Comparison of ENCODE assay signal across 8 cellular contexts in genomic region chr1:243842978-243843490, GRCh38. TPM values are rescaled to one million over a fixed set of nuclear protein-coding genes. Genes with fewer than 3 reads are reported as not detected.
DNase-seq lines count a peak whose midpoint lies in the region; ATAC-seq, FAIRE-seq and TF ChIP-seq lines count a peak whose summit lies in the region.

No MANE protein-coding gene starts in this region.

- no peaks in the 10 kb centered on the region for H3K9me1 ChIP-seq in K562 (ENCODE audit: control insufficient read depth, insufficient read depth, low read length)

- ATAC-seq in A549 (peak; percentile 88 to 91), K562 (peak; percentile 33; the same call in 2 of the 3 replicates), lower lobe of right lung (peak; percentile 51 to 75), HG03097 (IDR thresholded peaks at IDR 0.05; ENCODE audit: low FRiP score, unreplicated experiment) (no peak), HG02840 (IDR thresholded peaks at IDR 0.05; ENCODE audit: low FRiP score, unreplicated experiment) (no peak)

- no peaks in the 10 kb centered on the region for H3K27me3 ChIP-seq in K562 (ENCODE audit: control insufficient read depth in 2 of 2, insufficient read depth in 2 of 2, low read length in 2 of 2)
- no peaks in the 10 kb centered on the region for H3K27me3 ChIP-seq in lower lobe of right lung (ENCODE audit: low read depth)

- H3K4me1 ChIP-seq in A549, result peaks cover 57% of the 10 kb centered on the region
- no peaks in the 10 kb centered on the region for H3K4me1 ChIP-seq in K562 (replicated peaks in 1 of 2; ENCODE audit: control insufficient read depth in 2 of 2, insufficient read depth in 2 of 2, low read length in 2 of 2)
- H3K4me1 ChIP-seq in lower lobe of right lung, result peaks cover 23% of the 10 kb centered on the region

- H3K4me3 ChIP-seq in A549, result no peak overlapping the region
- no peak overlapping the region for H3K4me3 ChIP-seq in K562
- H3K4me3 ChIP-seq in lower lobe of right lung, result no peak overlapping the region

- intact Hi-C loops in K562 (cut with micrococcal nuclease) (no loop called here), lower lobe of right lung (cut with DNase I) (no loop called here)

- BruUV-seq in K562 (replicated peaks; lab: Mats Ljungman, UMichigan), result no TSS peak

- DNase-seq in A549 (ENCODE audit: low read depth in 1 of 2, low spot score in 1 of 2) (peak; percentile 30 to 43), HTR-8/SVneo (ENCODE audit: insufficient read length, low spot score) (peak; percentile 43), K562 (ENCODE audit: extremely low read depth in 1 of 4, low spot score in 3 of 4) (peak in 1 of 4 experiments; percentile 5), lower lobe of right lung (no peak), DMS153 treated with DMSO at 0.1 percent for 48 hours (lab: John Stamatoyannopoulos, UW; ENCODE audit: unreplicated experiment) (no peak), D341Med (ENCODE audit: low spot score) (no peak)

- TF ChIP-seq RAD21 in A549 (conservative IDR thresholded peaks at IDR 0.05 in 1 of 2, IDR thresholded peaks at IDR 0.05 in 1 of 2), result no peak
- no peak for TF ChIP-seq RAD21 in K562 (CRISPR knock-in tag; conservative IDR thresholded peaks at IDR 0.05 in 1 of 2, IDR thresholded peaks at IDR 0.05 in 1 of 2)

- no peak overlapping the region for H3K9ac ChIP-seq in K562 (ENCODE audit: insufficient read depth in 1 of 2, low read depth in 2 of 2, low read length in 2 of 2)

- CTCF ChIA-PET in A549 (lab: Yijun Ruan, JAX) (no interaction called here), K562 (lab: Yijun Ruan, JAX; ENCODE audit: low intra/inter-chr PET ratio) (no interaction called here)

- H3K4me2 ChIP-seq in A549, result peak overlapping the region; percentile 50
- H3K4me2 ChIP-seq in K562 (ENCODE audit: insufficient read depth, low read length), result no peak overlapping the region

- H3K79me2 ChIP-seq in K562 (ENCODE audit: control insufficient read depth, insufficient read depth, low read length), result no peaks in the 10 kb centered on the region

- H3K36me3 ChIP-seq in K562 (ENCODE audit: control insufficient read depth, insufficient read depth, low read length), result no peaks in the 10 kb centered on the region
- no peaks in the 10 kb centered on the region for H3K36me3 ChIP-seq in lower lobe of right lung

- in situ Hi-C loops in K562 (cut with MboI), result no loop called here

- TF ChIP-seq CTCF in A549 (IDR thresholded peaks at IDR 0.05) (no peak), K562 (IDR thresholded peaks at IDR 0.05 in 2 of 3, conservative IDR thresholded peaks at IDR 0.05 in 1 of 3; ENCODE audit: insufficient read depth in 2 of 3, low read depth in 1 of 3, low read length in 3 of 3) (no peak), lower lobe of right lung (IDR thresholded peaks at IDR 0.05) (no peak)

- POLR2A ChIA-PET in A549 (lab: Yijun Ruan, JAX) (no interaction called here), K562 (lab: Yijun Ruan, JAX) (interaction anchor here (0.6 kb wide), 1 partner anchor 522 kb away, joined by 3 read pairs; no protein-coding TSS in a partner anchor)

- peak overlapping the region; percentile 9 to 78; a peak in 5 of 6 replicates for H3K27ac ChIP-seq in A549
- H3K27ac ChIP-seq in K562 (ENCODE audit: extremely low read depth, low read depth, low read length), result no peak overlapping the region
- H3K27ac ChIP-seq in lower lobe of right lung, result peak overlapping the region; percentile 8

- no peak for TF ChIP-seq EP300 in A549 (IDR thresholded peaks at IDR 0.05)
- no peak for TF ChIP-seq EP300 in K562 (IDR thresholded peaks at IDR 0.05; ENCODE audit: low read length)

- H4K20me1 ChIP-seq in K562 (replicated peaks; ENCODE audit: control insufficient read depth, insufficient read depth, low read length), result no peaks in the 10 kb centered on the region

- FAIRE-seq in A549 (lab: Jason Lieb, UNC) (peak; percentile 84), HTR-8/SVneo (lab: Jason Lieb, UNC) (no peak), K562 (lab: Jason Lieb, UNC) (no peak)

- TF ChIP-seq POLR2A in A549 (IDR thresholded peaks at IDR 0.05; ENCODE audit: low read length), result no peak
- TF ChIP-seq POLR2A in K562 (conservative IDR thresholded peaks at IDR 0.05), result no peak

- 23% methylated on average over 4 of the region's 4 CpGs for WGBS in A549 (ENCODE audit: missing lambda C conversion rate)
- 7% methylated on average over 4 of the region's 4 CpGs for WGBS in K562 (ENCODE audit: insufficient coverage, low coverage, missing lambda C conversion rate)

- H3K9me3 ChIP-seq in A549, result no peaks in the 10 kb centered on the region
- no peaks in the 10 kb centered on the region for H3K9me3 ChIP-seq in K562 (replicated peaks; ENCODE audit: control insufficient read depth, insufficient read depth, low read depth, low read length)
- H3K9me3 ChIP-seq in lower lobe of right lung, result no peaks in the 10 kb centered on the region

- H2AFZ ChIP-seq in K562 (ENCODE audit: low read depth, low read length), result no peak overlapping the region

TF ChIP-seq in A549, 52 proteins besides CTCF, POLR2A, EP300 and RAD21:
- 0 out of 2 replicates have a peak, but pooled peaks have one; percentile 24 for TF ChIP-seq FOSL2 (IDR thresholded peaks at IDR 0.05)
- peak; percentile 82 for TF ChIP-seq FOSL2 (CRISPR knock-in tag; IDR thresholded peaks at IDR 0.05)
- TF ChIP-seq GATA3 (IDR thresholded peaks at IDR 0.05; ENCODE audit: borderline replicate concordance), result no peak
- TF ChIP-seq JUNB (IDR thresholded peaks at IDR 0.05), result 0 out of 2 replicates have a peak, but pooled peaks have one; percentile 19
- peak; percentile 8 for TF ChIP-seq MAFK (IDR thresholded peaks at IDR 0.05; ENCODE audit: partially characterized antibody)

TF ChIP-seq in K562, 482 proteins besides CTCF, POLR2A, EP300 and RAD21:
- TF ChIP-seq HLTF (IDR thresholded peaks at IDR 0.05) (no peak), ZNF764 (CRISPR knock-in tag; IDR thresholded peaks at IDR 0.05; ENCODE audit: low read depth) (no peak), ZNF707 (CRISPR knock-in tag; conservative IDR thresholded peaks at IDR 0.05) (no peak), ATF3 (IDR thresholded peaks at IDR 0.05) (0 out of 2 replicates have a peak, but pooled peaks have one; percentile 36), ATF3 (CRISPR knock-in tag; conservative IDR thresholded peaks at IDR 0.05) (no peak), SIN3A (IDR thresholded peaks at IDR 0.05; ENCODE audit: borderline replicate concordance in 2 of 2, control insufficient read depth in 1 of 2, low read depth in 2 of 2, low read length in 2 of 2) (no peak)

RNA-seq across cellular contexts. Expression of gene AKT3, which starts 7.0 kb away (rescaled TPM):
- polyA plus RNA-seq in A549 (2011; rRNA removed) (34.1 and 43.5 TPM in 2 replicates), A549 (2017; fragmentation: RNase III; extraction: RNeasy Plus Mini Kit Qiagen cat#74134 plus additional on column Dnase treatment) (16.5 to 18.4 TPM (median 17.5 TPM) in 3 replicates), K562 (2011; rRNA removed) (0.14 and 0.54 TPM in 2 replicates), K562 (2014; fragmentation: Illumina TruSeq; extraction: Trizol) (0.12 and 0.22 TPM in 2 replicates), K562 (2014; fragmentation: Nextera tagmentation; extraction: Ambion mirVana) (under 1 TPM in 1 of 2 experiments, not detected in 1; 0.04 TPM), K562 (2014; rRNA removed) (0.04 TPM in 2 replicates)
- polyA plus RNA-seq in A549 (2012; cell fraction: cytosol; rRNA removed), result 9.7 and 10.1 TPM in 2 replicates
- polyA plus RNA-seq in A549 (2012; cell fraction: nucleus; rRNA removed), result 5.2 and 10.0 TPM in 2 replicates
- polyA minus RNA-seq in A549 (2011; rRNA and poly(A)+ RNA removed), result 29.7 and 31.0 TPM in 2 replicates
- total RNA-seq in K562 (2011; cell fraction: chromatin; rRNA removed; ENCODE audit: low replicate concordance), result 0.32 and 1.2 TPM in 2 replicates
- total RNA-seq in K562 (2011; cell fraction: nucleolus; rRNA removed), result 0.13 and 0.17 TPM in 2 replicates
- total RNA-seq in K562 (2011; cell fraction: nucleoplasm; rRNA removed), result 0.59 and 2.4 TPM in 2 replicates
- total RNA-seq in K562 (2014; rRNA removed) (under 0.01 and 0.18 TPM in 2 replicates), K562 (2014; rRNA removed; fragmentation: Illumina TruSeq; extraction: Trizol) (0.22 and 0.36 TPM in 2 replicates), K562 (2015; rRNA removed; fragmentation: Illumina TruSeq; extraction: Trizol) (0.04 and 0.18 TPM in 2 replicates), K562 (2021) (0.31 TPM in 2 replicates), lower lobe of right lung (52.5 TPM)
- polyA plus RNA-seq in K562 (2011; cell fraction: cytosol; rRNA removed), result 0.10 and 0.18 TPM in 2 replicates
- polyA plus RNA-seq in K562 (2011; cell fraction: nucleus; rRNA removed), result 0.21 and 0.46 TPM in 2 replicates
- 0.15 and 0.22 TPM in 2 replicates for polyA plus RNA-seq in K562 (2012)
- 0.48 and 0.84 TPM in 2 replicates for polyA minus RNA-seq in K562 (2011; rRNA and poly(A)+ RNA removed)
- 0.27 and 0.29 TPM in 2 replicates for polyA minus RNA-seq in K562 (2011; cell fraction: cytosol; rRNA and poly(A)+ RNA removed)
- 0.11 and 0.81 TPM in 2 replicates for polyA minus RNA-seq in K562 (2011; cell fraction: nucleus; rRNA and poly(A)+ RNA removed)

Comparison
In these comparisons a context has a peak if more than half of its experiments do, and no peak if none do; other contexts are left out.
1. ATAC-seq: peak in A549 (2 of 2), K562 (single experiment) and lower lobe of right lung (2 of 2); none in HG03097 (single experiment) and HG02840 (single experiment).
2. DNase-seq: peak in A549 (2 of 2) and HTR-8/SVneo (single experiment); none in lower lobe of right lung (single experiment), DMS153 treated with DMSO at 0.1 percent for 48 hours (single experiment) and D341Med (single experiment).
3. RNA of gene AKT3, which starts 7.0 kb away (total RNA-seq): 52.5 TPM in lower lobe of right lung (single experiment); under 0.01 to 2.4 TPM in K562; every median in the first group is over 10 times any median in the second.
4. Of the 35 proteins assayed by ChIP-seq in both K562 and A549: peak only in K562: none; only in A549: JUNB and MAFK; in both: none; in neither: 33.